10 cellular contexts compared by ENCODE assay signal in genomic region chr10:115141254-115141653, GRCh38. TPM values are rescaled to one million over a fixed set of nuclear protein-coding genes. Genes with fewer than 3 reads are reported as not detected.
DNase-seq lines count a peak whose midpoint lies in the region; ATAC-seq, FAIRE-seq and TF ChIP-seq lines count a peak whose summit lies in the region.
"Had no signal": no experiment of that assay in that cellular context is flagged by ENCODE, and none has a peak within 500 bp of the region (broad histone marks: within the 10 kb centered on the region; RNA-seq: fewer than 3 reads in every experiment).

No MANE protein-coding gene starts in this region.

- no peak overlapping the region for H3K27ac Mint-ChIP-seq in MCF 10A (ENCODE audit: low read depth, unreplicated experiment)
- H3K27ac Mint-ChIP-seq in immature natural killer cell = no peak overlapping the region
- H3K27ac Mint-ChIP-seq: activated T-cell treated with anti-CD3 and anti-CD28 coated beads, Interleukin-2, amount 50 U/mL, for 72 hours; CD4-positive, alpha-beta T cell had no signal

- no peak overlapping the region for H3K27ac ChIP-seq in breast epithelium
- no peak overlapping the region for H3K27ac ChIP-seq in foreskin keratinocyte

- no peaks in the 10 kb centered on the region for H3K27me3 ChIP-seq in breast epithelium
- peaks cover 7% of the 10 kb centered on the region for H3K27me3 ChIP-seq in foreskin keratinocyte

- H3K27me3 Mint-ChIP-seq in MCF 10A (ENCODE audit: insufficient read depth, unreplicated experiment) (peaks cover 63% of the 10 kb centered on the region), immature natural killer cell (ENCODE audit: low read depth in 3 of 3) (peaks cover 0 to 5% (median 1%) of the 10 kb centered on the region in 3 donors)

- H3K9me3 Mint-ChIP-seq in MCF 10A (ENCODE audit: unreplicated experiment) (peaks cover 5% of the 10 kb centered on the region), immature natural killer cell (peaks cover 0 to 6% (median 0%) of the 10 kb centered on the region in 6 donors)
- H3K9me3 Mint-ChIP-seq: CD4-positive, alpha-beta T cell had no signal

- H3K36me3 Mint-ChIP-seq in MCF 10A (ENCODE audit: insufficient read depth, unreplicated experiment) (no peaks in the 10 kb centered on the region), immature natural killer cell (no peaks in the 10 kb centered on the region)

- TF ChIP-seq CTCF in MCF 10A (IDR thresholded peaks at IDR 0.05; ENCODE audit: unreplicated experiment) (peak; percentile 31), breast epithelium (IDR thresholded peaks at IDR 0.05) (no peak), foreskin keratinocyte (conservative IDR thresholded peaks at IDR 0.05) (peak; percentile 60)

- no peak overlapping the region for H3K4me3 Mint-ChIP-seq in MCF 10A (ENCODE audit: unreplicated experiment)
- no peak overlapping the region for H3K4me3 Mint-ChIP-seq in immature natural killer cell
- H3K4me3 Mint-ChIP-seq: activated T-cell treated with anti-CD3 and anti-CD28 coated beads, Interleukin-2, amount 50 U/mL, for 72 hours; CD4-positive, alpha-beta T cell had no signal

- H3K4me1 ChIP-seq in breast epithelium (no peaks in the 10 kb centered on the region), foreskin keratinocyte (no peaks in the 10 kb centered on the region)

- CTCF ChIA-PET in MCF 10A (lab: Yijun Ruan, JAX) = interaction anchor here (0.6 to 2.9 kb wide), 6 partner anchors 13 to 1561 kb away, joined by 3 to 18 read pairs (median 3); no protein-coding TSS in a partner anchor

- H3K4me1 Mint-ChIP-seq in MCF 10A (ENCODE audit: insufficient read depth, unreplicated experiment) (no peaks in the 10 kb centered on the region), immature natural killer cell (no peaks in the 10 kb centered on the region)

- ATAC-seq in foreskin keratinocyte = no peak
- ATAC-seq in HG03354 (IDR thresholded peaks at IDR 0.05; ENCODE audit: poor library complexity, severe bottlenecking, unreplicated experiment) = no peak
- ATAC-seq: activated T-cell treated with anti-CD3 and anti-CD28 coated beads, Interleukin-2, amount 50 U/mL, for 72 hours had no signal

- FAIRE-seq in RCC 7860 (lab: Jason Lieb, UNC) = peak; percentile 88

- H3K36me3 ChIP-seq in breast epithelium = no peaks in the 10 kb centered on the region

- H3K9me3 ChIP-seq in breast epithelium = no peaks in the 10 kb centered on the region

- POLR2A ChIA-PET in MCF 10A (lab: Yijun Ruan, JAX) = no interaction called here

- H3K4me3 ChIP-seq in breast epithelium = no peak overlapping the region

- no peak for TF ChIP-seq POLR2A in breast epithelium (IDR thresholded peaks at IDR 0.05)

- intact Hi-C loops in MCF 10A (cut with micrococcal nuclease) (loop anchor here (1.0 kb wide), 1 partner anchor 276 kb away; no protein-coding TSS in a partner anchor), breast epithelium (cut with DNase I; ENCODE audit: low total_unique reads) (no loop called here)

- DNase-seq in MCF 10A (ENCODE audit: unreplicated experiment) (peak; percentile 27), breast epithelium (ENCODE audit: low spot score in 2 of 2) (no peak), RCC 7860 (ENCODE audit: low spot score) (peak; percentile 21), foreskin keratinocyte (peak in 1 of 2 donors; percentile 12), superior temporal gyrus (ENCODE audit: extremely low spot score) (peak; percentile 69), immature natural killer cell (no peak)
- no peak for DNase-seq in stimulated activated CD4-positive, alpha-beta T cell treated with anti-CD3 and anti-CD28 coated beads, Interleukin-2, amount 100 ng/mL, for 48 hours
- DNase-seq: activated T-cell treated with anti-CD3 and anti-CD28 coated beads, Interleukin-2, amount 50 U/mL, for 72 hours; CD4-positive, alpha-beta T cell had no signal

- BruUV-seq in MCF 10A (replicated peaks; lab: Mats Ljungman, UMichigan) = no TSS peak

RNA-seq across cellular contexts. Expression of gene ATRNL1, which starts 48.1 kb away (rescaled TPM):
- total RNA-seq in MCF 10A (2022) = not detected in 2 replicates
- total RNA-seq in breast epithelium = 10 to 100 TPM in 1 of 3 donors, 1 to 10 TPM in 1, under 1 TPM in 1; 0.16 to 11.4 (median 2.9) TPM
- total RNA-seq in foreskin keratinocyte = 0.07 TPM in 1 of 2 replicates, not detected in the other
- polyA plus RNA-seq in foreskin keratinocyte = 0.04 TPM in 1 of 2 replicates, not detected in the other
- polyA plus RNA-seq in immature natural killer cell = not detected
- total RNA-seq: CD4-positive, alpha-beta T cell had no signal

Comparison
In these comparisons a context has a peak if more than half of its experiments do, and no peak if none do; other contexts are left out.
1. DNase-seq: peak in MCF 10A (single experiment), RCC 7860 (single experiment) and superior temporal gyrus (single experiment); none in breast epithelium (0 of 2), immature natural killer cell (0 of 3) and stimulated activated CD4-positive, alpha-beta T cell treated with anti-CD3 and anti-CD28 coated beads, Interleukin-2, amount 100 ng/mL, for 48 hours (0 of 2).
2. CTCF ChIP-seq: peak in MCF 10A (single experiment) and foreskin keratinocyte (single experiment); none in breast epithelium (0 of 3).